Comparison of ENCODE assay signal across 14 cellular contexts in the genomic region with DNA sequence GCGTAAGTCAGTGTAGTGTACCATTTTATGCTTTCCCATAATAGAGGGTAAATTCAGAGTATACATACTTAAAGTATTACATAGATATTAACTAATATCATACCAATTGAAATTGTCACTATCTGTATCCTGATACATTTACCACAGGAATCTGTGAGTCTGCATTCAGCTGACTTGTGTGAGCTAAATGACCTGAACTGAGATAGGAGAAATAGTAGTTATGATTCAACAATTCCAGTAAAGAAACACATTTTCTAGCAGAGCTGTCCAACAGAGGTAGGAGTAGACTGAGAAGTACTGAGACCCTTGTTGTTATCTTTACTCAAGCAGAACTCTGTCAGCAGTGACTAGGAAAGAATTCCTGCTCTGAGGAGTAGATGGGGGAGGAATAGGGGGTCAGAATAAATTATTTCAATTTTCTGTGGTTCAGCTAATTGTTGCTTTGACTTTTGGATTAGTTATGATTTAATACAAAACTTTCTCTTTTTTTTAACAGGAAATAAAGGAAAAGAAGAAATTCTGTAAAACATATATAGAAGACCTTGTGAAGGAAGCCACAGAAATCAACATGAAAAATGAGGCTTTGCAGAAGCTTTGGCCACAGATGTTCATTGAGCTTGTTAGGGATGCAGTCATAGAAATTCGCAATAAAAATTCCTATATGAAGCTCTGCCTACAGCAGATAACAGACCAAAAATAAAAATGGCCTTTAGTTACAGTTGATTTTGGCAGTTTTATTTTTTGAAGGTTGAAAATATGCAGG.
DNase-seq lines count a peak whose midpoint lies in the region; ATAC-seq and TF ChIP-seq lines count a peak whose summit lies in the region.
"Had no signal": no experiment of that assay in that cellular context is flagged by ENCODE, and none has a peak within 500 bp of the region (broad histone marks: within the 10 kb centered on the region; RNA-seq: fewer than 3 reads in every experiment).

No MANE protein-coding gene starts in this region.

- no peak overlapping the region for H3K27ac ChIP-seq in cardiac muscle cell
- H3K27ac ChIP-seq in heart left ventricle: no peak overlapping the region
- H3K27ac ChIP-seq: coronary artery, spleen, thoracic aorta had no signal

- H3K9me3 Mint-ChIP-seq in activated naive CD4-positive, alpha-beta T cell treated with anti-CD3 and anti-CD28 coated beads for 36 hours: no peaks in the 10 kb centered on the region

- in situ Hi-C loops in astrocyte of the cerebellum (cut with HindIII; ENCODE audit: low sequenced_read_pairs): no loop called here

- no peak for TF ChIP-seq POLR2A in heart left ventricle (IDR thresholded peaks at IDR 0.05)

- H3K27ac Mint-ChIP-seq in activated naive CD4-positive, alpha-beta T cell treated with anti-CD3 and anti-CD28 coated beads for 36 hours: no peak overlapping the region

- ATAC-seq in heart left ventricle: no peak
- no peak for ATAC-seq in esophagus mucosa
- ATAC-seq in GM19467 (IDR thresholded peaks at IDR 0.05; ENCODE audit: unreplicated experiment): no peak
- no peak for ATAC-seq in HG03175 (IDR thresholded peaks at IDR 0.05; ENCODE audit: unreplicated experiment)

- CTCF ChIA-PET in activated naive CD4-positive, alpha-beta T cell treated with anti-CD3 and anti-CD28 coated beads for 36 hours (lab: Charles Lee): interaction anchor here (0.7 kb wide), 1 partner anchor 59 kb away, joined by 3 read pairs; no protein-coding TSS in a partner anchor

- TF ChIP-seq CTCF in cardiac muscle cell (IDR thresholded peaks at IDR 0.05; ENCODE audit: low read depth, low read length) (no peak), heart left ventricle (IDR thresholded peaks at IDR 0.05) (no peak), astrocyte of the cerebellum (IDR thresholded peaks at IDR 0.05; ENCODE audit: low read depth, low read length, missing control alignments) (no peak)

- no peak overlapping the region for H3K4me3 ChIP-seq in cardiac muscle cell
- no peak overlapping the region for H3K4me3 ChIP-seq in heart left ventricle
- H3K4me3 ChIP-seq in astrocyte of the cerebellum (ENCODE audit: low read depth, low read length): no peak overlapping the region
- H3K4me3 ChIP-seq: coronary artery, HAP-1, spleen, thoracic aorta had no signal

- intact Hi-C loops in heart left ventricle (cut with DNase I): no loop called here
- intact Hi-C loops in activated naive CD4-positive, alpha-beta T cell treated with anti-CD3 and anti-CD28 coated beads for 36 hours (cut with micrococcal nuclease): no loop called here

- H3K36me3 ChIP-seq in cardiac muscle cell: no peaks in the 10 kb centered on the region
- H3K36me3 ChIP-seq in heart left ventricle: peaks cover 0 to 23% (median 13%) of the 10 kb centered on the region in 9 donors
- H3K36me3 ChIP-seq: HAP-1, spleen, thoracic aorta had no signal

- H3K4me1 Mint-ChIP-seq in activated naive CD4-positive, alpha-beta T cell treated with anti-CD3 and anti-CD28 coated beads for 36 hours (ENCODE audit: low read depth): no peaks in the 10 kb centered on the region

- H3K27me3 ChIP-seq in cardiac muscle cell (no peaks in the 10 kb centered on the region), heart left ventricle (no peaks in the 10 kb centered on the region)
- H3K27me3 ChIP-seq: spleen had no signal

- H3K36me3 Mint-ChIP-seq in activated naive CD4-positive, alpha-beta T cell treated with anti-CD3 and anti-CD28 coated beads for 36 hours (ENCODE audit: low read depth): no peaks in the 10 kb centered on the region

- no peak overlapping the region for H3K4me3 Mint-ChIP-seq in activated naive CD4-positive, alpha-beta T cell treated with anti-CD3 and anti-CD28 coated beads for 36 hours

- peaks cover 11% of the 10 kb centered on the region for H3K27me3 Mint-ChIP-seq in activated naive CD4-positive, alpha-beta T cell treated with anti-CD3 and anti-CD28 coated beads for 36 hours (ENCODE audit: low read depth)

- peaks cover 8% of the 10 kb centered on the region for H3K4me1 ChIP-seq in cardiac muscle cell (ENCODE audit: low read depth)
- peaks cover 0 to 13% (median 0%) of the 10 kb centered on the region in 12 donors for H3K4me1 ChIP-seq in heart left ventricle
- H3K4me1 ChIP-seq: spleen had no signal

- DNase-seq in cardiac muscle cell (ENCODE audit: low read depth in 1 of 2, low spot score in 1 of 2) (peak; percentile 25 to 95), heart left ventricle (no peak), astrocyte of the cerebellum (ENCODE audit: low read depth) (peak; percentile 69), iris pigment epithelial cell (ENCODE audit: low read depth) (peak; percentile 98)
- no peak for DNase-seq in activated naive CD4-positive, alpha-beta T cell treated with anti-CD3 and anti-CD28 coated beads for 36 hours
- DNase-seq: 8988T, OCI-M1, spleen had no signal

- WGBS in heart left ventricle, 4 donors: 85 to 91% (median 88%) methylated on average over 2 of the region's 2 CpGs

- H3K9me3 ChIP-seq in cardiac muscle cell (ENCODE audit: low read depth) (no peaks in the 10 kb centered on the region), heart left ventricle (peaks cover 0 to 5% (median 0%) of the 10 kb centered on the region in 12 donors)
- H3K9me3 ChIP-seq: HAP-1, spleen, thoracic aorta had no signal

Comparison
In these comparisons a context has a peak if more than half of its experiments do, and no peak if none do; other contexts are left out.
1. DNase-seq: peak in cardiac muscle cell (2 of 2), astrocyte of the cerebellum (single experiment) and iris pigment epithelial cell (single experiment); none in heart left ventricle (0 of 5) and activated naive CD4-positive, alpha-beta T cell treated with anti-CD3 and anti-CD28 coated beads for 36 hours (single experiment).